ENCODE assay signal across 4 cellular contexts in the genomic region with DNA sequence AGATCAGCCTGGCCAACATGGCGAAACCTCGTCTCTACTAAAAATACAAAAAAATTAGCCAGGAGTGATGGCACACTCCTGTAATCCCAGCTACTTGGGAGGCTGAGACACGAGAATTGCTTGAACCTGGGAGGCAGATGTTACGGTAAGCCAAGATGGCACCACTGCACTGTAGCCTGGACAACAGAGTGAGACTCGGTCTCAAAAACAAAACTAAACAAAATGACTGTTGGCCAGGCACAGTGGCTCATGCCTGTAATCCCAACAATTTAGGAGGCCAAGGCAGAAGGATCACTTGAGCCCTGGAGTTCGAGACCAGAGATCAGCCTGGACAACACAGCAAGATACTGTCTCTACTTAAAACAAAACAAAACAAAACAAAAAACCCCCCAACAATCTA. TPM values are rescaled to one million over a fixed set of nuclear protein-coding genes. Genes with fewer than 3 reads are reported as not detected.
"Had no signal": no experiment of that assay in that cellular context is flagged by ENCODE, and none has a peak within 500 bp of the region (broad histone marks: within the 10 kb centered on the region; RNA-seq: fewer than 3 reads in every experiment).

No MANE protein-coding gene starts in this region.

RNA-seq across cellular contexts. Expression of gene MFSD2B, which starts 33.2 kb away (rescaled TPM):
- total RNA-seq: M059J, Right ventricle myocardium inferior, SJCRH30, SK-MEL-5 had no signal
